In the genomic region with DNA sequence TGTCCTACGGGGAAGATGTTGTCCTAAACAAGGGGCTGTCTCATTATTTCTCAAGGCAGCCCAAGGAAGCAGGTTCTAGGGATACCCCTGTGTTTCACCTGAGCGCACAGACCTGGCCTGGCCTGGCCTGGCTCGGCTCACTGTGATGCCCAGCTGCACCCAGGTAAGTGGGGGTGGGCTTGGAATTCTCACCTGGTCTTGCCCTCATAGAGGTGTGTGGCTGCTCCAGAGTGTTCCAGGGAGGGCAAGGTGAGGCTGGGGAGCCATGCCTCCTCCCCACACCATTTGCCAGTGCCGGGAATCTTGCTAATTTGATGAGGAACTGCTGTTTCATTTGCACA, we compare ENCODE assay signal across 13 cellular contexts.
A peak's percentile ranks its signal among the peaks of the same experiment; 100 is the strongest.
DNase-seq lines count a peak whose midpoint lies in the region; ATAC-seq and TF ChIP-seq lines count a peak whose summit lies in the region.
"Had no signal": no experiment of that assay in that cellular context is flagged by ENCODE, and none has a peak within 500 bp of the region (broad histone marks: within the 10 kb centered on the region; RNA-seq: fewer than 3 reads in every experiment).

No MANE protein-coding gene starts in this region.

- H3K4me2 ChIP-seq in BLaER1, result peak overlapping the region; percentile 31; the same call in 1 of the 2 replicates
- no peak overlapping the region for H3K4me2 ChIP-seq in neuronal stem cell (ENCODE audit: insufficient read depth, low read length, poor library complexity, severe bottlenecking)
- H3K4me2 ChIP-seq: A549 had no signal

- H3K14ac ChIP-seq in neuronal stem cell (ENCODE audit: low read length), result no peak overlapping the region

- no CpG with 5 or more reads among the region's 4 CpGs for WGBS in neuronal stem cell (ENCODE audit: extremely low coverage in 2 of 2, insufficient read length in 2 of 2, insufficient replicate concordance in 1 of 2), 2 donors

- CTCF ChIA-PET in activated CD8-positive, alpha-beta memory T cell treated with anti-CD3 and anti-CD28 coated beads, Interleukin-2, amount 10 ng/mL, durations not matched to agents 7 days and 5 days (lab: Charles Lee), result no interaction called here
- CTCF ChIA-PET in GM10248 (lab: Yijun Ruan, JAX), result interaction anchor here (1.0 to 1.2 kb wide), 2 partner anchors 16 to 32 kb away, joined by 3 read pairs; no protein-coding TSS in a partner anchor

- no peak overlapping the region for H4K8ac ChIP-seq in neuronal stem cell (ENCODE audit: low read depth, low read length)

- no peak overlapping the region for H2AFZ ChIP-seq in neuronal stem cell (ENCODE audit: low read length)

- no peaks in the 10 kb centered on the region for H3K4me1 Mint-ChIP-seq in activated CD8-positive, alpha-beta memory T cell treated with anti-CD3 and anti-CD28 coated beads, Interleukin-2, amount 10 ng/mL, durations not matched to agents 7 days and 5 days
- H3K4me1 Mint-ChIP-seq: CD8-positive, alpha-beta memory T cell had no signal

- no peak overlapping the region for H2BK5ac ChIP-seq in neuronal stem cell (ENCODE audit: low read length)

- H3K36me3 ChIP-seq in BLaER1, result no peaks in the 10 kb centered on the region
- no peaks in the 10 kb centered on the region for H3K36me3 ChIP-seq in neuronal stem cell (replicated peaks in 1 of 2; ENCODE audit: control insufficient read depth in 2 of 2, insufficient read depth in 2 of 2, low read length in 2 of 2)

- H3K4me3 ChIP-seq in BLaER1, result no peak overlapping the region
- H3K4me3 ChIP-seq in neuronal stem cell (ENCODE audit: low read length in 2 of 2), result no peak overlapping the region
- H3K4me3 ChIP-seq: A549, K562 had no signal

- peaks cover 6% of the 10 kb centered on the region for H3K9me3 Mint-ChIP-seq in activated CD8-positive, alpha-beta memory T cell treated with anti-CD3 and anti-CD28 coated beads, Interleukin-2, amount 10 ng/mL, durations not matched to agents 7 days and 5 days (ENCODE audit: low read depth)

- H3K27me3 ChIP-seq in BLaER1 (no peaks in the 10 kb centered on the region), neuronal stem cell (ENCODE audit: control insufficient read depth in 3 of 3, insufficient read depth in 3 of 3, low read depth in 1 of 3, low read length in 3 of 3) (no peaks in the 10 kb centered on the region)

- no peaks in the 10 kb centered on the region for H3K79me1 ChIP-seq in neuronal stem cell (ENCODE audit: low read depth, low read length)

- peak overlapping the region; percentile 12 for H2AK5ac ChIP-seq in neuronal stem cell (ENCODE audit: low read depth, low read length)

- H3K4me1 ChIP-seq in BLaER1 (peaks cover 37% of the 10 kb centered on the region), neuronal stem cell (ENCODE audit: control insufficient read depth in 2 of 2, insufficient read depth in 1 of 2, low read depth in 1 of 2, low read length in 2 of 2) (peaks cover 0 to 4% of the 10 kb centered on the region in 2 donors)
- H3K4me1 ChIP-seq: A549 had no signal

- H4K91ac ChIP-seq in neuronal stem cell (ENCODE audit: low read depth, low read length, poor library complexity), result no peak overlapping the region

- DNase-seq in D341Med (ENCODE audit: low spot score) (peak; percentile 2), neuronal stem cell (ENCODE audit: low spot score) (no peak), GM10248 (ENCODE audit: extremely low spot score) (no peak), NCI-H187 treated with DMSO at 0.1 percent for 48 hours (lab: John Stamatoyannopoulos, UW) (no peak)
- peak; percentile 7 for DNase-seq in activated CD8-positive, alpha-beta memory T cell treated with anti-CD3 and anti-CD28 coated beads, Interleukin-2, amount 10 ng/mL, durations not matched to agents 7 days and 5 days
- DNase-seq: CD8-positive, alpha-beta memory T cell; DMS 273 treated with DMSO at 0.1 percent for 48 hours; DMS79 had no signal

- no peak overlapping the region for H3K27ac Mint-ChIP-seq in activated CD8-positive, alpha-beta memory T cell treated with anti-CD3 and anti-CD28 coated beads, Interleukin-2, amount 10 ng/mL, durations not matched to agents 7 days and 5 days
- H3K27ac Mint-ChIP-seq: CD8-positive, alpha-beta memory T cell had no signal

- POLR2A ChIA-PET in GM10248 (lab: Yijun Ruan, JAX), result no interaction called here

- H2BK12ac ChIP-seq in neuronal stem cell (ENCODE audit: low read length), result peak overlapping the region; percentile 23

- no peak overlapping the region for H3K4ac ChIP-seq in neuronal stem cell (ENCODE audit: low read length)

- no peak for TF ChIP-seq CTCF in GM10248 (IDR thresholded peaks at IDR 0.05; ENCODE audit: control extremely low read depth, extremely low read depth, low read depth, missing control alignments)

- H3K9ac ChIP-seq in BLaER1 (no peak overlapping the region), neuronal stem cell (ENCODE audit: low read depth, low read length, poor library complexity) (no peak overlapping the region)

- H3K4me3 Mint-ChIP-seq in activated CD8-positive, alpha-beta memory T cell treated with anti-CD3 and anti-CD28 coated beads, Interleukin-2, amount 10 ng/mL, durations not matched to agents 7 days and 5 days, result no peak overlapping the region
- H3K4me3 Mint-ChIP-seq: CD8-positive, alpha-beta memory T cell had no signal

- H4K20me1 ChIP-seq in BLaER1, result no peaks in the 10 kb centered on the region

- H3K9me3 ChIP-seq in BLaER1 (peaks cover 11% of the 10 kb centered on the region), neuronal stem cell (replicated peaks in 1 of 2; ENCODE audit: control insufficient read depth in 2 of 2, insufficient read depth in 1 of 2, low read depth in 1 of 2, low read length in 2 of 2) (peaks cover 0 to 4% of the 10 kb centered on the region in 2 donors)

- no peak overlapping the region for H2BK120ac ChIP-seq in neuronal stem cell (ENCODE audit: low read depth, low read length)

- H3K18ac ChIP-seq in neuronal stem cell (ENCODE audit: low read length), result peak overlapping the region; percentile 84

- no peaks in the 10 kb centered on the region for H3K36me3 Mint-ChIP-seq in activated CD8-positive, alpha-beta memory T cell treated with anti-CD3 and anti-CD28 coated beads, Interleukin-2, amount 10 ng/mL, durations not matched to agents 7 days and 5 days
- H3K36me3 Mint-ChIP-seq: CD8-positive, alpha-beta memory T cell had no signal

- H3K27ac ChIP-seq in BLaER1, result no peak overlapping the region
- no peak overlapping the region for H3K27ac ChIP-seq in neuronal stem cell (replicated peaks; ENCODE audit: low read length)
- H3K27ac ChIP-seq: A549 had no signal

- H2BK15ac ChIP-seq in neuronal stem cell (ENCODE audit: low read length), result no peak overlapping the region

- no peak for ATAC-seq in activated CD8-positive, alpha-beta memory T cell treated with anti-CD3 and anti-CD28 coated beads, Interleukin-2, amount 10 ng/mL, durations not matched to agents 7 days and 5 days
- no peak for ATAC-seq in GM18861 (IDR thresholded peaks at IDR 0.05; ENCODE audit: unreplicated experiment)
- ATAC-seq: A549, HCT116, K562 had no signal

- peaks cover 5% of the 10 kb centered on the region for H3K27me3 Mint-ChIP-seq in activated CD8-positive, alpha-beta memory T cell treated with anti-CD3 and anti-CD28 coated beads, Interleukin-2, amount 10 ng/mL, durations not matched to agents 7 days and 5 days

- H3K23ac ChIP-seq in neuronal stem cell (ENCODE audit: low read depth, low read length, poor library complexity), result no peak overlapping the region

Comparison
In these comparisons a context has a peak if more than half of its experiments do, and no peak if none do; other contexts are left out.
1. DNase-seq: peak in D341Med (single experiment) and activated CD8-positive, alpha-beta memory T cell treated with anti-CD3 and anti-CD28 coated beads, Interleukin-2, amount 10 ng/mL, durations not matched to agents 7 days and 5 days (single experiment); none in neuronal stem cell (single experiment), GM10248 (single experiment) and NCI-H187 treated with DMSO at 0.1 percent for 48 hours (single experiment).